Comparison of ENCODE assay signal across 10 cellular contexts in the genomic region with DNA sequence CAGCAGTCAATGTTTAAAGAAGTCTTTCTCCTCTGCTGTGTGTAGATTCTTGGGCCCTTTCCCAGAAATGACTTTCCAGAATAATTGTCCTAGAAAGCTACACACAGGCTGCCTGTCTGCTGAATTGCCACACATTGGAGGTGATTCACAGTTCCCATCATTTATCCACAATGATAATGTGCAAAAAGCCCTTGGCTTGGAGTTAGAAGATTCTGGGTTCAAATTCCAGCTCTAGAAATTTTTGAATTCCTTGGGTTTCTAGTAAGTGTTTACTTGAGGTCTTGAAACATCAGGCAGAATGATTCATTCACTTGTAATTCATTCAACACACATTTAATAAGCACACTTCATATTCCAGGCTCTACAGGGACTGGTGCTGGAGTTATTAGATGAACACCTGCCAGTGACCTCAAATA. TPM values are rescaled to one million over a fixed set of nuclear protein-coding genes. Genes with fewer than 3 reads are reported as not detected.
DNase-seq lines count a peak whose midpoint lies in the region; ATAC-seq, FAIRE-seq and TF ChIP-seq lines count a peak whose summit lies in the region.
"Had no signal": no experiment of that assay in that cellular context is flagged by ENCODE, and none has a peak within 500 bp of the region (broad histone marks: within the 10 kb centered on the region; RNA-seq: fewer than 3 reads in every experiment).

No MANE protein-coding gene starts in this region.

- ATAC-seq in pancreas (peak; percentile 21 to 78 (median 48)), HG03571 (IDR thresholded peaks at IDR 0.05; ENCODE audit: unreplicated experiment) (no peak), GM21717 (IDR thresholded peaks at IDR 0.05; ENCODE audit: unreplicated experiment) (no peak)

- no peaks in the 10 kb centered on the region for H3K9me3 ChIP-seq in GM23248 (ENCODE audit: low read depth)
- H3K9me3 ChIP-seq in pancreas: no peaks in the 10 kb centered on the region

- H3K36me3 ChIP-seq in GM23248 (ENCODE audit: low read depth) (no peaks in the 10 kb centered on the region), pancreas (no peaks in the 10 kb centered on the region)

- H3K79me2 ChIP-seq in GM23248 (ENCODE audit: insufficient read depth): no peaks in the 10 kb centered on the region

- peaks cover 20% of the 10 kb centered on the region for H3F3A ChIP-seq in GM23248 (ENCODE audit: insufficient read depth)

- no peak overlapping the region for H3K4me3 ChIP-seq in GM23248
- no peak overlapping the region for H3K4me3 ChIP-seq in epithelial cell of proximal tubule (ENCODE audit: low read depth, low read length)
- no peak overlapping the region for H3K4me3 ChIP-seq in pancreas

- no peak for FAIRE-seq in pancreas (lab: Jason Lieb, UNC)

- H3K27me3 ChIP-seq in GM23248 (replicated peaks; ENCODE audit: insufficient read depth) (peaks cover 43% of the 10 kb centered on the region), pancreas (no peaks in the 10 kb centered on the region)

- H3K27ac ChIP-seq in GM23248 (no peak overlapping the region), pancreas (peak overlapping the region in 1 of 4 donors; percentile 9)
- H3K27ac ChIP-seq: HL-60 had no signal

- no peaks in the 10 kb centered on the region for H4K20me1 ChIP-seq in GM23248 (ENCODE audit: insufficient read depth)

- no peak overlapping the region for H2AFZ ChIP-seq in GM23248

- H3K4me2 ChIP-seq in GM23248 (ENCODE audit: unreplicated experiment): no peak overlapping the region

- intact Hi-C loops in pancreas (cut with DNase I): no loop called here

- in situ Hi-C loops in GM23248 (cut with MboI): no loop called here

- no peak overlapping the region for H3K9ac ChIP-seq in GM23248

- H3K4me1 ChIP-seq in GM23248 (ENCODE audit: insufficient read depth): peaks cover 14% of the 10 kb centered on the region
- H3K4me1 ChIP-seq in pancreas: peaks cover 8 to 19% (median 12%) of the 10 kb centered on the region in 3 donors

- TF ChIP-seq CTCF in epithelial cell of proximal tubule (conservative IDR thresholded peaks at IDR 0.05; ENCODE audit: low read depth, low read length): no peak
- TF ChIP-seq CTCF in pancreas (IDR thresholded peaks at IDR 0.05): no peak

- DNase-seq in GM23248 (peak; percentile 97), NCI-H524 (lab: John Stamatoyannopoulos, UW) (peak; percentile 59 to 84), epithelial cell of proximal tubule (ENCODE audit: low read depth) (peak; percentile 74), pancreas (peak in 2 of 6 donors; percentile 23 to 28), NCI-H345 (lab: John Stamatoyannopoulos, UW) (no peak), activated T-cell treated with anti-CD3 and anti-CD28 coated beads for 4 hours (no peak)
- DNase-seq: activated B cell treated with CpG ODN at 0.5 μM for 24 hours had no signal

- H3K9me2 ChIP-seq in GM23248 (ENCODE audit: insufficient read depth): no peaks in the 10 kb centered on the region

RNA-seq across cellular contexts. Expression of gene EPB41L4B, which starts 28.6 kb away (rescaled TPM):
- 0.76 and 1.0 TPM in 2 replicates for total RNA-seq in GM23248 (2014; rRNA removed; shearing (Covaris generic))
- polyA plus RNA-seq in GM23248 (2016; fragmentation: Nextera tagmentation; extraction: Ambion mirVana) (0.33 and 0.43 TPM in 2 replicates), pancreas (10 to 100 TPM; 36.8 to 37.0 TPM)
- total RNA-seq in epithelial cell of proximal tubule (5.9 and 7.6 TPM in 2 replicates), pancreas (100 to 1,000 TPM in 1 of 6 donors, 10 to 100 TPM in 5; 78.5 to 122 (median 93.9) TPM)

Comparison
In these comparisons a context has a peak if more than half of its experiments do, and no peak if none do; other contexts are left out.
1. DNase-seq: peak in GM23248 (single experiment), NCI-H524 (2 of 2) and epithelial cell of proximal tubule (single experiment); none in NCI-H345 (single experiment) and activated T-cell treated with anti-CD3 and anti-CD28 coated beads for 4 hours (single experiment).
2. ATAC-seq: peak in pancreas (4 of 4); none in HG03571 (single experiment) and GM21717 (single experiment).